In the genomic region with DNA sequence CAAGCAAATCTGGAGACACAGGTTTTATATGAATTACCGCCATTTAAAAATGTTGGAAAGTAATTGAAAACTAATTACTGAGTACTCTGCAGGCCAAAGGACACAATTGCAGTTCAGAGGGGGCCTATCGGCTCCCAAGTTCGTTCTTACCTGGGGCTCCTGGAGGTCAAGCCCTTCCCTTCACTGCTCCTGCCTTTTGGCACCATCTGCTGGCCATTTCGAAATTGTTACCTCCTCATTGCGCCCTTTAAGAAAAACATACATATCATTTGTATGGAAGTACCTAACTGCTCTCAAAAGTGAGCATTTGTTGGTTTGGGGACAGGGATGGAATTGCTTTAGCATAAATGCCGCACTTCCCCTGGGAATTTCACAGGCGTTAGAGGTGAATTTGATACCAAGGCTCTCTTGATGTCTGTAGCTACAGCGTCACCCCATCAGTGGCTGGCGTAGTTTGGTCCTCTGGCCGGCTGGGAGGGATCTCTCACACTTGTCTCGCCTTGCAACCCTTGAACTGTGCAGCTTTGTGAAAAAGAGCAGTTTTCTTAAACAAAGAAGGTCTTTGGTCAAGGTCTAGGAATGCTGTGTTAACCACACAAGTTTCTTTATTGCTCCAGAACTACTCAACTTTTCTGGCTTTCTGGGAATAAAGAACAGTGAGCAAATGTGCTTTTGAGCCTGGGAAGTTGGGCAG, we compare ENCODE assay signal across 8 cellular contexts.
DNase-seq lines count a peak whose midpoint lies in the region; ATAC-seq and TF ChIP-seq lines count a peak whose summit lies in the region.

No MANE protein-coding gene starts in this region.

- intact Hi-C loops in A673 (cut with micrococcal nuclease; ENCODE audit: unreplicated experiment) (loop anchor here (2.0 to 5.0 kb wide), 2 partner anchors 36 to 113 kb away; no protein-coding TSS in a partner anchor), breast epithelium (cut with DNase I; ENCODE audit: low total_unique reads) (no loop called here)

- H3K4me3 ChIP-seq in A673 (ENCODE audit: low read depth, low read length, poor library complexity, severe bottlenecking) (no peak overlapping the region), GM06990 (replicated peaks; ENCODE audit: low read depth, low read length) (no peak overlapping the region), breast epithelium (no peak overlapping the region)

- peak; percentile 56 for ATAC-seq in HG02763 (IDR thresholded peaks at IDR 0.05; ENCODE audit: unreplicated experiment)
- no peak for ATAC-seq in HG02571 (IDR thresholded peaks at IDR 0.05; ENCODE audit: unreplicated experiment)
- ATAC-seq in HG03571 (IDR thresholded peaks at IDR 0.05; ENCODE audit: unreplicated experiment): no peak

- POLR2A ChIA-PET in A673 (lab: Charles Lee; ENCODE audit: low non-redundant PET): interaction anchor here (0.7 kb wide), 1 partner anchor 618 kb away, joined by 3 read pairs; no protein-coding TSS in a partner anchor

- TF ChIP-seq CTCF in A673 (conservative IDR thresholded peaks at IDR 0.05; ENCODE audit: low read depth, low read length) (peak; percentile 82), GM06990 (IDR thresholded peaks at IDR 0.05; ENCODE audit: insufficient read depth, low read length, poor library complexity, severe bottlenecking) (peak; percentile 68), breast epithelium (IDR thresholded peaks at IDR 0.05) (peak; percentile 20 to 54 (median 37))

- H3K9me3 ChIP-seq in A673 (ENCODE audit: low read depth, low read length, poor library complexity, severe bottlenecking): peaks cover 4% of the 10 kb centered on the region
- no peaks in the 10 kb centered on the region for H3K9me3 ChIP-seq in breast epithelium

- no peaks in the 10 kb centered on the region for H3K27me3 ChIP-seq in A673 (replicated peaks; ENCODE audit: insufficient read depth, low read depth, low read length, poor library complexity)
- no peaks in the 10 kb centered on the region for H3K27me3 ChIP-seq in GM06990 (replicated peaks; ENCODE audit: control insufficient read depth, insufficient read depth, low read length)
- no peaks in the 10 kb centered on the region for H3K27me3 ChIP-seq in breast epithelium

- CTCF ChIA-PET in A673 (lab: Charles Lee): interaction anchor here (0.6 to 0.7 kb wide), 2 partner anchors 88 to 110 kb away, joined by 3 read pairs; no protein-coding TSS in a partner anchor

- peak overlapping the region; percentile 84 for H3K27ac ChIP-seq in A673 (ENCODE audit: low read depth, low read length, poor library complexity, severe bottlenecking)
- peak overlapping the region; percentile 48 for H3K27ac ChIP-seq in breast epithelium

- TF ChIP-seq POLR2A in breast epithelium (IDR thresholded peaks at IDR 0.05): no peak

- H3K36me3 ChIP-seq in A673 (ENCODE audit: insufficient read depth, low read length, poor library complexity, severe bottlenecking) (peaks cover 52% of the 10 kb centered on the region), GM06990 (ENCODE audit: control insufficient read depth, insufficient read depth, low read length) (peaks cover 2% of the 10 kb centered on the region; the same call in 1 of the 2 replicates), breast epithelium (no peaks in the 10 kb centered on the region)

- DNase-seq in A673 (ENCODE audit: low spot score) (peak; percentile 84), GM06990 (ENCODE audit: extremely low read depth, insufficient read length) (no peak), NOMO-1 (lab: John Stamatoyannopoulos, UW; ENCODE audit: unreplicated experiment in 2 of 2) (peak; percentile 9 to 20), breast epithelium (ENCODE audit: low spot score in 2 of 2) (no peak), lung microvascular endothelial cell (ENCODE audit: low read depth in 2 of 2) (peak; percentile 40 to 72)

- BruUV-seq in A673 (replicated peaks; lab: Mats Ljungman, UMichigan): no TSS peak

- peaks cover 61% of the 10 kb centered on the region for H3K4me1 ChIP-seq in A673 (ENCODE audit: insufficient read depth, low read length, poor library complexity, severe bottlenecking)
- no peaks in the 10 kb centered on the region for H3K4me1 ChIP-seq in breast epithelium

Comparison
In these comparisons a context has a peak if more than half of its experiments do, and no peak if none do; other contexts are left out.
1. DNase-seq: peak in A673 (single experiment), NOMO-1 (2 of 2) and lung microvascular endothelial cell (2 of 2); none in GM06990 (single experiment) and breast epithelium (0 of 2).
2. Peak in every context shown above with its lines, with median percentiles within 50 percentile points of each other: CTCF ChIP-seq.